ENCODE assay signal across 19 cellular contexts in the genomic region with DNA sequence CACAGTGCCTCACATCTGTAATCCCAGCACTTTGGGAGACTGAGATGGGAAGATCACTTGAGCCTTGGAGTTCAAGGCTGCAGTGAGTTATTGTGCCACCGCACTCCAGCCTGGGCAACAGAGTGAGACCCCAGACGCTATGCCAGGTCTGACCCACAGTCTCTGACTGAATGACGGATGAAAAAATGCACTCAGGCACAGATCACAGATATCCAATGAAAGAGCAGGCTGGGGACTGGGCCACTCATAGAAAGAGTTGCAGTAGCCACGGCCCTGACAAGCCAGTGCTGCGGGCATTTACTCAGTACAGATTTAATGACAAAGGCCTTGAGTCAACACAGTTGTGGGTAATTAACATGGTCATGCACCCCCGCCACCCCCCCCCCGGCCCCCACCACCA. TPM values are rescaled to one million over a fixed set of nuclear protein-coding genes. Genes with fewer than 3 reads are reported as not detected.
DNase-seq lines count a peak whose midpoint lies in the region; ATAC-seq, FAIRE-seq and TF ChIP-seq lines count a peak whose summit lies in the region.
"Had no signal": no experiment of that assay in that cellular context is flagged by ENCODE, and none has a peak within 500 bp of the region (broad histone marks: within the 10 kb centered on the region; RNA-seq: fewer than 3 reads in every experiment).

No MANE protein-coding gene starts in this region.

- H3K9me3 Mint-ChIP-seq in GM23338 = peaks cover 16% of the 10 kb centered on the region; the same call in 1 of the 3 replicates
- H3K9me3 Mint-ChIP-seq: CD8-positive, alpha-beta T cell; IgD-negative memory B cell had no signal

- no peaks in the 10 kb centered on the region for H3K9me2 ChIP-seq in GM23338 (ENCODE audit: insufficient read depth)

- no peak overlapping the region for H3K18ac ChIP-seq in H1 (ENCODE audit: extremely low read depth, low read length)

- peaks cover 21% of the 10 kb centered on the region; the same call in 1 of the 2 replicates for H3K4me1 ChIP-seq in GM23338 (ENCODE audit: insufficient read depth)
- H3K4me1 ChIP-seq in H1 (replicated peaks in 1 of 4; ENCODE audit: control insufficient read depth in 3 of 4, insufficient read depth in 4 of 4, low read length in 3 of 4) = peaks cover 0 to 9% (median 4%) of the 10 kb centered on the region in 4 experiments; a peak in 3 of 7 replicates
- peaks cover 39 to 71% of the 10 kb centered on the region in 2 donors for H3K4me1 ChIP-seq in thoracic aorta (ENCODE audit: control insufficient read depth in 1 of 2, low read depth in 2 of 2)
- H3K4me1 ChIP-seq: HAP-1 had no signal

- no peak overlapping the region for H3K14ac ChIP-seq in H1 (ENCODE audit: insufficient read length)

- no peak overlapping the region for H3K23ac ChIP-seq in H1 (ENCODE audit: insufficient read length)

- H2BK12ac ChIP-seq in H1 (ENCODE audit: low read depth, low read length) = no peak overlapping the region

- H3K79me2 ChIP-seq in GM23338 (replicated peaks; ENCODE audit: insufficient read depth) (no peaks in the 10 kb centered on the region), H1 (ENCODE audit: control insufficient read depth in 1 of 2, insufficient read depth in 2 of 2, low read length in 2 of 2) (0 out of 4 replicates have a peak, but pooled peaks cover 0 to 3% of the 10 kb centered on the region in 2 experiments)

- H2BK20ac ChIP-seq in H1 (ENCODE audit: low read length) = no peak overlapping the region

- H3K4me1 Mint-ChIP-seq in GM23338 = peaks cover 32% of the 10 kb centered on the region
- H3K4me1 Mint-ChIP-seq: IgD-negative memory B cell had no signal

- no peak for TF ChIP-seq CTCF in GM23338 (conservative IDR thresholded peaks at IDR 0.05; ENCODE audit: low read depth in 2 of 2)
- no peak for TF ChIP-seq CTCF in RWPE1 (conservative IDR thresholded peaks at IDR 0.05; ENCODE audit: low read depth)
- no peak for TF ChIP-seq CTCF in H1 (IDR thresholded peaks at IDR 0.05; ENCODE audit: control extremely low read depth in 1 of 3, insufficient read depth in 1 of 3, low read depth in 1 of 3, low read length in 3 of 3)
- no peak for TF ChIP-seq CTCF in thoracic aorta (IDR thresholded peaks at IDR 0.05)

- H3K36me3 ChIP-seq in GM23338 (ENCODE audit: insufficient read depth) (peaks cover 5% of the 10 kb centered on the region; the same call in 1 of the 2 replicates), H1 (ENCODE audit: control insufficient read depth in 2 of 4, insufficient read depth in 4 of 4, low read length in 3 of 4) (peaks cover 0 to 32% (median 7%) of the 10 kb centered on the region in 4 experiments; a peak in 4 of 8 replicates), thoracic aorta (no peaks in the 10 kb centered on the region)
- H3K36me3 ChIP-seq: HAP-1 had no signal

- no peak overlapping the region for H3K9ac ChIP-seq in H1 (replicated peaks in 1 of 4; ENCODE audit: extremely low read depth in 1 of 4, low read depth in 3 of 4, low read length in 3 of 4)

- POLR2A ChIA-PET in RWPE1 (lab: Yijun Ruan, JAX; ENCODE audit: low non-redundant PET) = no interaction called here
- POLR2A ChIA-PET in H1 (lab: Charles Lee; ENCODE audit: partially characterized antibody) = interaction anchor here (0.8 to 1.6 kb wide), 7 partner anchors 9 to 149 kb away, joined by 3 to 7 read pairs (median 4); a partner anchor contains a TSS

- H4K5ac ChIP-seq in H1 (ENCODE audit: insufficient read length, low read depth, low read length) = no peak overlapping the region

- H3K56ac ChIP-seq in H1 (replicated peaks; ENCODE audit: insufficient read length, low read depth, low read length) = no peak overlapping the region

- no peak overlapping the region for H2BK120ac ChIP-seq in H1 (replicated peaks; ENCODE audit: low read depth, low read length)

- peaks cover 46% of the 10 kb centered on the region for H3K36me3 Mint-ChIP-seq in GM23338 (ENCODE audit: low read depth)
- H3K36me3 Mint-ChIP-seq: CD8-positive, alpha-beta T cell had no signal

- no peak overlapping the region for H2AK5ac ChIP-seq in H1 (ENCODE audit: low read depth, low read length)

- H3K4me3 ChIP-seq in GM23338 = no peak overlapping the region
- no peak overlapping the region for H3K4me3 ChIP-seq in H1 (ENCODE audit: extremely low read depth in 1 of 4, insufficient read depth in 2 of 4, low read depth in 3 of 4, low read length in 4 of 4)
- H3K4me3 ChIP-seq in thoracic aorta = no peak overlapping the region
- H3K4me3 ChIP-seq: HAP-1, SK-N-MC had no signal

- no peaks in the 10 kb centered on the region for H4K20me1 ChIP-seq in GM23338 (replicated peaks; ENCODE audit: insufficient read depth)
- H4K20me1 ChIP-seq in H1 (replicated peaks in 1 of 2; ENCODE audit: control insufficient read depth in 1 of 2, insufficient read depth in 2 of 2, low read length in 2 of 2) = peaks cover 2% of the 10 kb centered on the region in 2 experiments

- H3K27ac Mint-ChIP-seq in GM23338 = no peak overlapping the region
- H3K27ac Mint-ChIP-seq: CD8-positive, alpha-beta T cell had no signal

- ATAC-seq in GM23338 (peak; percentile 77), thoracic aorta (ENCODE audit: insufficient number of reproducible peaks, low FRiP score, low read depth) (no peak), HG03432 (IDR thresholded peaks at IDR 0.05; ENCODE audit: unreplicated experiment) (no peak)
- ATAC-seq: CD8-positive, alpha-beta T cell had no signal

- no peak for TF ChIP-seq RAD21 in H1 (IDR thresholded peaks at IDR 0.05 in 1 of 2, conservative IDR thresholded peaks at IDR 0.05 in 1 of 2; ENCODE audit: low read depth in 2 of 2, low read length in 2 of 2)

- no peak overlapping the region for H2BK15ac ChIP-seq in H1 (ENCODE audit: low read length)

- no peak for FAIRE-seq in H1 (lab: Jason Lieb, UNC)
- FAIRE-seq: D721Med had no signal

- H3K4me3 Mint-ChIP-seq in GM23338 = no peak overlapping the region
- H3K4me3 Mint-ChIP-seq: CD8-positive, alpha-beta T cell; IgD-negative memory B cell had no signal

- no peaks in the 10 kb centered on the region for H3K23me2 ChIP-seq in H1 (ENCODE audit: low read depth, low read length)

- H3K9me3 ChIP-seq in H1 (ENCODE audit: insufficient read depth in 2 of 2, low read depth in 1 of 2, low read length in 1 of 2) = no peaks in the 10 kb centered on the region
- H3K9me3 ChIP-seq in thoracic aorta = no peaks in the 10 kb centered on the region
- H3K9me3 ChIP-seq: HAP-1 had no signal

- WGBS in H1 (ENCODE audit: extremely low coverage in 1 of 2, insufficient coverage in 1 of 2, insufficient read length in 1 of 2, insufficient replicate concordance in 2 of 2, low coverage in 1 of 2, low lambda C conversion rate in 2 of 2, missing lambda C conversion rate in 1 of 2), 2 experiments = 61% methylated on average over 7 of the region's 7 CpGs; no CpG with 5 or more reads in 1 of the 2 experiments

- peaks cover 8% of the 10 kb centered on the region; the same call in 1 of the 2 replicates for H3F3A ChIP-seq in GM23338 (replicated peaks; ENCODE audit: low read depth)

- H3K4ac ChIP-seq in H1 (replicated peaks; ENCODE audit: insufficient read length, low read depth, low read length) = no peak overlapping the region

- no peaks in the 10 kb centered on the region for H3K79me1 ChIP-seq in H1 (ENCODE audit: low read depth, low read length)

- H3K27ac ChIP-seq in GM23338 (ENCODE audit: low read depth) (no peak overlapping the region), RWPE1 (peak overlapping the region; percentile 69), H1 (ENCODE audit: low read depth, low read length) (no peak overlapping the region), thoracic aorta (peak overlapping the region; percentile 75 to 79)
- H3K27ac ChIP-seq: SK-N-MC had no signal

- DNase-seq in GM23338 (ENCODE audit: low spot score) = peak; percentile 66
- DNase-seq in RWPE1 (ENCODE audit: low spot score) = no peak
- no peak for DNase-seq in H1 (ENCODE audit: low read depth in 1 of 2, low spot score in 2 of 2)
- no peak for DNase-seq in thoracic aorta (ENCODE audit: low spot score)
- DNase-seq in NCI-H1417 (lab: John Stamatoyannopoulos, UW) = no peak
- DNase-seq in GM19240 (ENCODE audit: insufficient read length, low spot score) = no peak
- DNase-seq in superior temporal gyrus (ENCODE audit: extremely low spot score) = no peak
- DNase-seq: CD8-positive, alpha-beta T cell; DMS79 treated with DMSO at 0.1 percent for 48 hours; NCI-H1417 treated with DMSO at 0.1 percent for 48 hours; NCI-H2029 treated with DMSO at 0.1 percent for 48 hours; NCI-H2171 treated with DMSO at 0.1 percent for 48 hours; NCI-H446 treated with DMSO at 0.1 percent for 48 hours; NK-92 treated with Interleukin-12 subunit alpha and Interleukin-12 subunit beta, amount 100 ng/mL, for 24 hours had no signal

- H4K8ac ChIP-seq in H1 (ENCODE audit: extremely low read depth, insufficient read depth, low read length) = no peak overlapping the region

- H3K4me2 ChIP-seq in GM23338 = no peak overlapping the region
- H3K4me2 ChIP-seq in H1 (ENCODE audit: insufficient read depth in 1 of 2, low read depth in 2 of 2, low read length in 2 of 2) = no peak overlapping the region

- no peak for TF ChIP-seq EP300 in H1 (IDR thresholded peaks at IDR 0.05; ENCODE audit: borderline replicate concordance in 1 of 2, low read depth in 2 of 2, low read length in 2 of 2)

- peak; percentile 46 to 70 for TF ChIP-seq POLR2A in H1 (IDR thresholded peaks at IDR 0.05; ENCODE audit: control extremely low read depth in 1 of 2, low read depth in 2 of 2, low read length in 2 of 2)

- CTCF ChIA-PET in RWPE1 (lab: Yijun Ruan, JAX) (no interaction called here), H1 (lab: Charles Lee; ENCODE audit: partially characterized antibody) (no interaction called here)

- peaks cover 10% of the 10 kb centered on the region for H3K27me3 Mint-ChIP-seq in GM23338 (ENCODE audit: insufficient read depth, low read depth, poor library complexity)
- H3K27me3 Mint-ChIP-seq: IgD-negative memory B cell had no signal

- H3K27me3 ChIP-seq in GM23338 (ENCODE audit: insufficient read depth) (no peaks in the 10 kb centered on the region), H1 (replicated peaks in 1 of 4; ENCODE audit: control insufficient read depth in 3 of 4, extremely low read depth in 1 of 4, insufficient read depth in 3 of 4, low read length in 3 of 4) (no peaks in the 10 kb centered on the region), thoracic aorta (replicated peaks; ENCODE audit: insufficient read depth) (no peaks in the 10 kb centered on the region)

- H4K91ac ChIP-seq in H1 (replicated peaks; ENCODE audit: insufficient read length, low read length) = no peak overlapping the region

- H2BK5ac ChIP-seq in H1 (ENCODE audit: low read depth, low read length) = no peak overlapping the region

- H2AFZ ChIP-seq in GM23338 = no peak overlapping the region
- H2AFZ ChIP-seq in H1 (ENCODE audit: low read length) = no peak overlapping the region

RNA-seq across cellular contexts. Expression of a gene that starts 22.7 kb away (rescaled TPM):
- total RNA-seq in GM23338 (2014; rRNA removed; shearing (Covaris generic)) = 4.4 and 4.9 TPM in 2 replicates
- polyA plus RNA-seq in GM23338 (2016; fragmentation: Nextera tagmentation; extraction: Ambion mirVana) (9.1 TPM in 2 replicates), H1 (2011; rRNA removed) (11.1 and 12.4 TPM in 2 replicates)
- 4.9 and 5.0 TPM in 2 replicates for total RNA-seq in H1 (2021; fragmentation: NEBNext Ultra II Directional; extraction: Animal tissue kit (Norgen Biotek cat#: 25700))
- polyA plus RNA-seq in H1 (2011; cell fraction: cytosol; rRNA removed) = 9.8 TPM
- polyA plus RNA-seq in H1 (2011; cell fraction: nucleus; rRNA removed) = 6.1 TPM
- 8.3 to 11.6 TPM (median 9.6 TPM) in 4 replicates for polyA plus RNA-seq in H1 (2012, experiment 1 of 2)
- 2.4 TPM for polyA plus RNA-seq in H1 (2012, experiment 2 of 2)
- polyA plus RNA-seq in H1 (2013, experiment 1 of 2) = 4.4 TPM
- polyA plus RNA-seq in H1 (2013, experiment 2 of 2) = 4.0 TPM
- 2.6 and 2.9 TPM in 2 replicates for polyA minus RNA-seq in H1 (2011; rRNA and poly(A)+ RNA removed)
- 1.3 TPM for polyA minus RNA-seq in H1 (2011; cell fraction: cytosol; rRNA and poly(A)+ RNA removed)
- polyA minus RNA-seq in H1 (2011; cell fraction: nucleus; rRNA and poly(A)+ RNA removed) = 9.8 TPM
- total RNA-seq in thoracic aorta = 1 to 10 TPM; 2.0 to 5.7 TPM

Comparison
In these comparisons a context has a peak if more than half of its experiments do, and no peak if none do; other contexts are left out.
1. H3K27ac ChIP-seq: peak in RWPE1 (single experiment) and thoracic aorta (2 of 2); none in GM23338 (single experiment) and H1 (single experiment).